In genomic region chr21:17793271-17793670, GRCh38 we compare ENCODE assay signal across 11 cellular contexts. TPM values are rescaled to one million over a fixed set of nuclear protein-coding genes. Genes with fewer than 3 reads are reported as not detected.
DNase-seq lines count a peak whose midpoint lies in the region; ATAC-seq and TF ChIP-seq lines count a peak whose summit lies in the region.
"Had no signal": no experiment of that assay in that cellular context is flagged by ENCODE, and none has a peak within 500 bp of the region (broad histone marks: within the 10 kb centered on the region; RNA-seq: fewer than 3 reads in every experiment).

No MANE protein-coding gene starts in this region.

- intact Hi-C loops in activated CD4-positive, alpha-beta T cell treated with anti-CD3 and anti-CD28 coated beads for 36 hours (cut with DNase I, micrococcal nuclease) = no loop called here
- intact Hi-C loops in Calu3 (cut with micrococcal nuclease; ENCODE audit: unreplicated experiment) = no loop called here

- H3K4me1 ChIP-seq in adipocyte (ENCODE audit: control insufficient read depth, insufficient read depth, low read length) (peaks cover 6% of the 10 kb centered on the region), skeletal muscle tissue (ENCODE audit: control insufficient read depth in 3 of 3, insufficient read depth in 3 of 3, low read length in 3 of 3) (peaks cover 0 to 10% (median 0%) of the 10 kb centered on the region in 3 donors)

- H3K4me1 Mint-ChIP-seq in activated CD4-positive, alpha-beta T cell treated with anti-CD3 and anti-CD28 coated beads for 36 hours = peaks cover 68% of the 10 kb centered on the region
- no peaks in the 10 kb centered on the region for H3K4me1 Mint-ChIP-seq in Calu3 (ENCODE audit: low read depth, unreplicated experiment)

- H3K36me3 Mint-ChIP-seq in activated CD4-positive, alpha-beta T cell treated with anti-CD3 and anti-CD28 coated beads for 36 hours (ENCODE audit: low read depth) = peaks cover 39% of the 10 kb centered on the region
- H3K36me3 Mint-ChIP-seq in Calu3 (ENCODE audit: insufficient read depth, unreplicated experiment) = no peaks in the 10 kb centered on the region

- CTCF ChIA-PET in activated CD4-positive, alpha-beta T cell treated with anti-CD3 and anti-CD28 coated beads for 36 hours (lab: Charles Lee) = no interaction called here
- CTCF ChIA-PET in Calu3 (lab: Charles Lee) = no interaction called here

- peak overlapping the region; percentile 60 for H3K4me3 Mint-ChIP-seq in activated CD4-positive, alpha-beta T cell treated with anti-CD3 and anti-CD28 coated beads for 36 hours
- no peak overlapping the region for H3K4me3 Mint-ChIP-seq in Calu3 (ENCODE audit: low read depth, unreplicated experiment)

- no peaks in the 10 kb centered on the region for H3K9me3 Mint-ChIP-seq in activated CD4-positive, alpha-beta T cell treated with anti-CD3 and anti-CD28 coated beads for 36 hours (ENCODE audit: low read depth)
- H3K9me3 Mint-ChIP-seq in Calu3 (ENCODE audit: low read depth, unreplicated experiment) = no peaks in the 10 kb centered on the region

- DNase-seq in activated CD4-positive, alpha-beta T cell treated with anti-CD3 and anti-CD28 coated beads for 36 hours = no peak
- no peak for DNase-seq in activated CD4-positive, alpha-beta T cell treated with anti-CD3 and anti-CD28 coated beads for 4 hours
- DNase-seq in adipocyte (ENCODE audit: low read depth) = no peak
- no peak for DNase-seq in DMS 273 (lab: John Stamatoyannopoulos, UW; ENCODE audit: unreplicated experiment)
- DNase-seq in Kasumi-1 (lab: John Stamatoyannopoulos, UW) = no peak
- no peak for DNase-seq in Calu3
- DNase-seq: effector CD8-positive, alpha-beta T cell; PC-3; stimulated activated CD4-positive, alpha-beta T cell treated with anti-CD3 and anti-CD28 coated beads, Interleukin-4, amount 100 ng/mL, for 1 hour had no signal

- no peaks in the 10 kb centered on the region for H3K27me3 Mint-ChIP-seq in activated CD4-positive, alpha-beta T cell treated with anti-CD3 and anti-CD28 coated beads for 36 hours
- H3K27me3 Mint-ChIP-seq in Calu3 (ENCODE audit: unreplicated experiment) = no peaks in the 10 kb centered on the region

- peak; percentile 3 for ATAC-seq in activated CD4-positive, alpha-beta T cell treated with anti-CD3 and anti-CD28 coated beads for 36 hours
- ATAC-seq in HG02973 (IDR thresholded peaks at IDR 0.05; ENCODE audit: unreplicated experiment) = peak; percentile 5
- ATAC-seq: PC-3 had no signal

- H3K36me3 ChIP-seq in adipocyte (ENCODE audit: control insufficient read depth, insufficient read depth, low read length, severe bottlenecking) = no peaks in the 10 kb centered on the region
- H3K36me3 ChIP-seq in skeletal muscle tissue (ENCODE audit: control insufficient read depth in 3 of 3, insufficient read depth in 3 of 3, low read length in 3 of 3) = peaks cover 2 to 5% (median 3%) of the 10 kb centered on the region in 3 donors

- BruUV-seq in Calu3 (replicated peaks; lab: Mats Ljungman, UMichigan) = no TSS peak

- no peak for TF ChIP-seq CTCF in Calu3 (IDR thresholded peaks at IDR 0.05; ENCODE audit: unreplicated experiment)

- POLR2A ChIA-PET in activated CD4-positive, alpha-beta T cell treated with anti-CD3 and anti-CD28 coated beads for 36 hours (lab: Charles Lee) = no interaction called here

- H3K9ac ChIP-seq in adipocyte (ENCODE audit: low read length) = peak overlapping the region; percentile 50
- peak overlapping the region in 2 of 3 donors; percentile 17 to 24 for H3K9ac ChIP-seq in skeletal muscle tissue (ENCODE audit: low read depth in 1 of 3, low read length in 3 of 3)

- H3K27me3 ChIP-seq in adipocyte (replicated peaks; ENCODE audit: control insufficient read depth, insufficient read depth, low read length) = no peaks in the 10 kb centered on the region
- H3K27me3 ChIP-seq in skeletal muscle tissue (ENCODE audit: control insufficient read depth in 3 of 3, insufficient read depth in 3 of 3, low read length in 3 of 3) = no peaks in the 10 kb centered on the region

- H3K9me3 ChIP-seq in adipocyte (ENCODE audit: control insufficient read depth, low read length) (no peaks in the 10 kb centered on the region), skeletal muscle tissue (ENCODE audit: control insufficient read depth in 3 of 3, low read length in 3 of 3) (no peaks in the 10 kb centered on the region)

- peak overlapping the region; percentile 83 for H3K27ac Mint-ChIP-seq in activated CD4-positive, alpha-beta T cell treated with anti-CD3 and anti-CD28 coated beads for 36 hours
- no peak overlapping the region for H3K27ac Mint-ChIP-seq in Calu3 (ENCODE audit: unreplicated experiment)

- H3K27ac ChIP-seq in skeletal muscle tissue (ENCODE audit: low read depth, low read length) = peak overlapping the region; percentile 32

- peak overlapping the region; percentile 74 for H3K4me3 ChIP-seq in adipocyte (ENCODE audit: low read length)
- peak overlapping the region in 1 of 3 donors; percentile 65 for H3K4me3 ChIP-seq in skeletal muscle tissue (ENCODE audit: low read length in 3 of 3)

RNA-seq across cellular contexts. Expression of gene C21orf91, which starts 25.9 kb away (rescaled TPM):
- total RNA-seq in activated CD4-positive, alpha-beta T cell treated with anti-CD3 and anti-CD28 coated beads for 36 hours = 10 to 100 TPM; 20.8 to 22.9 TPM
- total RNA-seq in skeletal muscle tissue (9.9 TPM), Calu3 (2022) (9.6 and 10.6 TPM in 2 replicates)
